8 cellular contexts compared by ENCODE assay signal in genomic region chrX:130268500-130269170, GRCh38. TPM values are rescaled to one million over a fixed set of nuclear protein-coding genes. Genes with fewer than 3 reads are reported as not detected.
DNase-seq lines count a peak whose midpoint lies in the region; ATAC-seq and TF ChIP-seq lines count a peak whose summit lies in the region.

A gene with protein sequence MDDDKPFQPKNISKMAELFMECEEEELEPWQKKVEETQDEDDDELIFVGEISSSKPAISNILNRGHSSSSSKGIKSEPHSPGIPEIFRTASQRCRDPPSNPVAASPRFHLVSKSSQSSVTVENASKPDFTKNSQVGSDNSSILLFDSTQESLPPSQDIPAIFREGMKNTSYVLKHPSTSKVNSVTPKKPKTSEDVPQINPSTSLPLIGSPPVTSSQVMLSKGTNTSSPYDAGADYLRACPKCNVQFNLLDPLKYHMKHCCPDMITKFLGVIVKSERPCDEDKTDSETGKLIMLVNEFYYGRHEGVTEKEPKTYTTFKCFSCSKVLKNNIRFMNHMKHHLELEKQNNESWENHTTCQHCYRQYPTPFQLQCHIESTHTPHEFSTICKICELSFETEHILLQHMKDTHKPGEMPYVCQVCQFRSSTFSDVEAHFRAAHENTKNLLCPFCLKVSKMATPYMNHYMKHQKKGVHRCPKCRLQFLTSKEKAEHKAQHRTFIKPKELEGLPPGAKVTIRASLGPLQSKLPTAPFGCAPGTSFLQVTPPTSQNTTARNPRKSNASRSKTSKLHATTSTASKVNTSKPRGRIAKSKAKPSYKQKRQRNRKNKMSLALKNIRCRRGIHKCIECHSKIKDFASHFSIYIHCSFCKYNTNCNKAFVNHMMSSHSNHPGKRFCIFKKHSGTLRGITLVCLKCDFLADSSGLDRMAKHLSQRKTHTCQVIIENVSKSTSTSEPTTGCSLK (minus strand): TSS chrX:130268899. CDS start chrX:130260449, 8,450 bp downstream.

- H3K27me3 Mint-ChIP-seq in activated T-cell treated with anti-CD3 and anti-CD28 coated beads, Interleukin-2, amount 50 U/mL, for 72 hours (ENCODE audit: low read depth) = peaks cover 20% of the 10 kb centered on the region
- H3K27me3 Mint-ChIP-seq in naive B cell = no peaks in the 10 kb centered on the region

- peak within 1 kb of the TSS; percentile 88 for H3K27ac ChIP-seq in KMS-11

- peaks cover 0 to 2% of the 10 kb centered on the region in 2 donors for H3K36me3 Mint-ChIP-seq in activated T-cell treated with anti-CD3 and anti-CD28 coated beads, Interleukin-2, amount 50 U/mL, for 72 hours (ENCODE audit: insufficient read depth in 2 of 2)
- H3K36me3 Mint-ChIP-seq in naive B cell = no peaks in the 10 kb centered on the region
- peaks cover 21% of the 10 kb centered on the region for H3K36me3 Mint-ChIP-seq in stimulated activated effector memory CD8-positive, alpha-beta T cell treated with anti-CD3 and anti-CD28 coated beads, Interleukin-12 subunit alpha, Interleukin-12 subunit beta, amount 100 ng/mL, for 72 hours

- peak within 1 kb of the TSS; percentile 86 to 94 for H3K4me3 Mint-ChIP-seq in activated T-cell treated with anti-CD3 and anti-CD28 coated beads, Interleukin-2, amount 50 U/mL, for 72 hours
- H3K4me3 Mint-ChIP-seq in naive B cell = peak within 1 kb of the TSS; percentile 82 to 95 (median 91)
- H3K4me3 Mint-ChIP-seq in stimulated activated effector memory CD8-positive, alpha-beta T cell treated with anti-CD3 and anti-CD28 coated beads, Interleukin-12 subunit alpha, Interleukin-12 subunit beta, amount 100 ng/mL, for 72 hours = peak within 1 kb of the TSS; percentile 79

- H2AFZ ChIP-seq in KMS-11 (ENCODE audit: low read depth) = peak within 1 kb of the TSS; percentile 53

- DNase-seq in Daoy (ENCODE audit: low read depth) (peak; percentile 91), fibroblast of gingiva (ENCODE audit: low read depth) (peak; percentile 92), naive B cell (peak; percentile 87)
- DNase-seq in activated T-cell treated with anti-CD3 and anti-CD28 coated beads, Interleukin-2, amount 50 U/mL, for 72 hours = peak; percentile 91 to 92
- DNase-seq in stimulated activated effector memory CD8-positive, alpha-beta T cell treated with anti-CD3 and anti-CD28 coated beads, Interleukin-12 subunit alpha, Interleukin-12 subunit beta, amount 100 ng/mL, for 72 hours (ENCODE audit: low spot score in 2 of 2) = peak; percentile 71 to 94

- no peak within 1 kb of the TSS for H3K4me3 ChIP-seq in KMS-11 (IDR thresholded peaks at IDR 0.05; ENCODE audit: insufficient read depth, low read depth, low read length)

- TF ChIP-seq CTCF in KMS-11 (conservative IDR thresholded peaks at IDR 0.05; ENCODE audit: low read depth, low read length) = 0 out of 2 replicates have a peak, but pooled peaks have one; percentile 21

- peaks cover 29% of the 10 kb centered on the region for H3K4me1 ChIP-seq in KMS-11 (ENCODE audit: low read depth, poor library complexity, severe bottlenecking)

- no peaks in the 10 kb centered on the region for H3K36me3 ChIP-seq in KMS-11 (ENCODE audit: insufficient read depth)

- peak within 1 kb of the TSS; percentile 91 for H3K27ac Mint-ChIP-seq in activated T-cell treated with anti-CD3 and anti-CD28 coated beads, Interleukin-2, amount 50 U/mL, for 72 hours
- H3K27ac Mint-ChIP-seq in naive B cell = peak within 1 kb of the TSS; percentile 58 to 97 (median 87)
- H3K27ac Mint-ChIP-seq in stimulated activated effector memory CD8-positive, alpha-beta T cell treated with anti-CD3 and anti-CD28 coated beads, Interleukin-12 subunit alpha, Interleukin-12 subunit beta, amount 100 ng/mL, for 72 hours = peak within 1 kb of the TSS; percentile 83

- no peaks in the 10 kb centered on the region for H3K27me3 ChIP-seq in KMS-11 (ENCODE audit: insufficient read depth, low read depth)

- peak within 1 kb of the TSS; percentile 97 for H3K4me2 ChIP-seq in KMS-11

- ATAC-seq in GM21786 (IDR thresholded peaks at IDR 0.05; ENCODE audit: unreplicated experiment) (peak; percentile 93), naive B cell (ENCODE audit: low read depth in 2 of 2) (peak; percentile 87 to 89)
- ATAC-seq in activated T-cell treated with anti-CD3 and anti-CD28 coated beads, Interleukin-2, amount 50 U/mL, for 72 hours (replicated peaks in 1 of 2) = peak; percentile 94 to 97
- ATAC-seq in stimulated activated effector memory CD8-positive, alpha-beta T cell treated with anti-CD3 and anti-CD28 coated beads, Interleukin-12 subunit alpha, Interleukin-12 subunit beta, amount 100 ng/mL, for 72 hours = peak; percentile 98

- peaks cover 29% of the 10 kb centered on the region for H3K79me2 ChIP-seq in KMS-11 (ENCODE audit: insufficient read depth, low read depth)

- peak within 1 kb of the TSS; percentile 89 for H3K9ac ChIP-seq in KMS-11

- H3K4me1 Mint-ChIP-seq in activated T-cell treated with anti-CD3 and anti-CD28 coated beads, Interleukin-2, amount 50 U/mL, for 72 hours (ENCODE audit: low read depth) = peaks cover 14% of the 10 kb centered on the region
- peaks cover 0 to 13% (median 3%) of the 10 kb centered on the region in 3 donors for H3K4me1 Mint-ChIP-seq in naive B cell
- H3K4me1 Mint-ChIP-seq in stimulated activated effector memory CD8-positive, alpha-beta T cell treated with anti-CD3 and anti-CD28 coated beads, Interleukin-12 subunit alpha, Interleukin-12 subunit beta, amount 100 ng/mL, for 72 hours = no peaks in the 10 kb centered on the region

- peaks cover 0 to 2% of the 10 kb centered on the region in 2 donors for H3K9me3 Mint-ChIP-seq in activated T-cell treated with anti-CD3 and anti-CD28 coated beads, Interleukin-2, amount 50 U/mL, for 72 hours
- H3K9me3 Mint-ChIP-seq in naive B cell = peaks cover 0 to 10% (median 5%) of the 10 kb centered on the region in 7 donors
- H3K9me3 Mint-ChIP-seq in stimulated activated effector memory CD8-positive, alpha-beta T cell treated with anti-CD3 and anti-CD28 coated beads, Interleukin-12 subunit alpha, Interleukin-12 subunit beta, amount 100 ng/mL, for 72 hours = no peaks in the 10 kb centered on the region

- no peaks in the 10 kb centered on the region for H4K20me1 ChIP-seq in KMS-11 (ENCODE audit: insufficient read depth)

TF ChIP-seq in PFSK-1, 5 proteins besides CTCF, POLR2A, EP300 and RAD21:
- TF ChIP-seq POLR2AphosphoS5 (IDR thresholded peaks at IDR 0.05; ENCODE audit: low read depth, low read length) (peak; percentile 88), TAF1 (IDR thresholded peaks at IDR 0.05; ENCODE audit: borderline replicate concordance, insufficient read depth, low read length) (peak; percentile 80; the same call in 1 of the 2 replicates), FOXP2 (optimal IDR thresholded peaks at IDR 0.05; ENCODE audit: borderline replicate concordance, extremely low read depth, extremely low read length, insufficient read depth) (no peak), SIN3A (IDR thresholded peaks at IDR 0.05; ENCODE audit: borderline replicate concordance, insufficient read depth, low read length) (no peak)
- TF ChIP-seq, protein P1, sequence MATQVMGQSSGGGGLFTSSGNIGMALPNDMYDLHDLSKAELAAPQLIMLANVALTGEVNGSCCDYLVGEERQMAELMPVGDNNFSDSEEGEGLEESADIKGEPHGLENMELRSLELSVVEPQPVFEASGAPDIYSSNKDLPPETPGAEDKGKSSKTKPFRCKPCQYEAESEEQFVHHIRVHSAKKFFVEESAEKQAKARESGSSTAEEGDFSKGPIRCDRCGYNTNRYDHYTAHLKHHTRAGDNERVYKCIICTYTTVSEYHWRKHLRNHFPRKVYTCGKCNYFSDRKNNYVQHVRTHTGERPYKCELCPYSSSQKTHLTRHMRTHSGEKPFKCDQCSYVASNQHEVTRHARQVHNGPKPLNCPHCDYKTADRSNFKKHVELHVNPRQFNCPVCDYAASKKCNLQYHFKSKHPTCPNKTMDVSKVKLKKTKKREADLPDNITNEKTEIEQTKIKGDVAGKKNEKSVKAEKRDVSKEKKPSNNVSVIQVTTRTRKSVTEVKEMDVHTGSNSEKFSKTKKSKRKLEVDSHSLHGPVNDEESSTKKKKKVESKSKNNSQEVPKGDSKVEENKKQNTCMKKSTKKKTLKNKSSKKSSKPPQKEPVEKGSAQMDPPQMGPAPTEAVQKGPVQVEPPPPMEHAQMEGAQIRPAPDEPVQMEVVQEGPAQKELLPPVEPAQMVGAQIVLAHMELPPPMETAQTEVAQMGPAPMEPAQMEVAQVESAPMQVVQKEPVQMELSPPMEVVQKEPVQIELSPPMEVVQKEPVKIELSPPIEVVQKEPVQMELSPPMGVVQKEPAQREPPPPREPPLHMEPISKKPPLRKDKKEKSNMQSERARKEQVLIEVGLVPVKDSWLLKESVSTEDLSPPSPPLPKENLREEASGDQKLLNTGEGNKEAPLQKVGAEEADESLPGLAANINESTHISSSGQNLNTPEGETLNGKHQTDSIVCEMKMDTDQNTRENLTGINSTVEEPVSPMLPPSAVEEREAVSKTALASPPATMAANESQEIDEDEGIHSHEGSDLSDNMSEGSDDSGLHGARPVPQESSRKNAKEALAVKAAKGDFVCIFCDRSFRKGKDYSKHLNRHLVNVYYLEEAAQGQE (IDR thresholded peaks at IDR 0.05; ENCODE audit: insufficient read depth in 1 of 2, low read depth in 2 of 2, low read length in 2 of 2) = no peak

RNA-seq across cellular contexts. Expression of the gene that starts here (rescaled TPM):
- 3.8 and 5.3 TPM in 2 replicates for total RNA-seq in Daoy (2014; rRNA removed; shearing (Covaris generic))
- polyA plus RNA-seq in PFSK-1 (2012; ENCODE audit: insufficient read length, low read depth) = 0.95 TPM
- total RNA-seq in activated T-cell treated with anti-CD3 and anti-CD28 coated beads, Interleukin-2, amount 50 U/mL, for 72 hours = 1 to 10 TPM; 6.4 to 6.6 TPM
- polyA plus RNA-seq in naive B cell (ENCODE audit: low read depth in 6 of 6) = 1 to 10 TPM; 3.0 to 6.9 (median 3.4) TPM
